Comparison of ENCODE assay signal across 1 cellular context in genomic region chr13:80030491-80030890, GRCh38.
TF ChIP-seq lines count a peak whose summit lies in the region.

No MANE protein-coding gene starts in this region.

TF ChIP-seq in A549, 52 proteins besides CTCF, POLR2A, EP300 and RAD21 (continued from another document):
- TF ChIP-seq CEBPB (IDR thresholded peaks at IDR 0.05): 0 out of 4 replicates have a peak, but pooled peaks of 1 of the 2 experiments have one; percentile 8
TF ChIP-seq in A549: peak in this region for 2.
